ENCODE assay signal across 23 cellular contexts in the genomic region with DNA sequence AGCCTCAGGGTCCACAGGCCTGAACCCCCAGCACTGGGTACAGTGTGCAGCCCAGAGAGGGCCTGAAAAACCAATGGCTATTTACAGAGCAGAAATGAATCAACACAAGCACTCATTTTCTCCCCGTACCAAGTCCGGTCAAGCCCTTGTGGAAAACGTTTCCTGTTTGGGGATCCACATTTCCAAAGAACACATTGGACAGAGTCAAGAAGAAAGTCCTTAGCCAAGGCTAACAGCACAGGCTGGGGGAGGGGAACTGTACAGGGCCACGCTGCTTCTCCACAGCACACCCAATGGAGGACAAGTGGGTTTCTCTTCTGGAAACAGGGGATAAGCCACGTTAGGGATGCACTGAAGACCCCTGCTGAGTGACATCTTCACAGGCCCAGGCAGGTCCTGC.
"Had no signal": no experiment of that assay in that cellular context is flagged by ENCODE, and none has a peak within 500 bp of the region (broad histone marks: within the 10 kb centered on the region; RNA-seq: fewer than 3 reads in every experiment).

No MANE protein-coding gene starts in this region.

- H3K36me3 Mint-ChIP-seq: activated CD4-positive, alpha-beta memory T cell treated with anti-CD3 and anti-CD28 coated beads for 36 hours; mesothelial cell of epicardium; naive B cell had no signal

- H3K27me3 Mint-ChIP-seq: activated CD4-positive, alpha-beta T cell treated with anti-CD3 and anti-CD28 coated beads, Interleukin-2, amount 10 ng/mL, durations not matched to agents 24 days and 14 days had no signal

- H3K4me1 ChIP-seq: uterus had no signal

- H3K9me3 Mint-ChIP-seq: activated CD4-positive, alpha-beta memory T cell treated with anti-CD3 and anti-CD28 coated beads for 36 hours; activated CD4-positive, alpha-beta T cell treated with anti-CD3 and anti-CD28 coated beads, Interleukin-2, amount 10 ng/mL, durations not matched to agents 24 days and 14 days; activated T-helper 1 cell treated with anti-CD3 and anti-CD28 coated beads, Interleukin-12 subunit alpha, Interleukin-12 subunit beta, Interleukin-2, Interleukin-4 antibody, amounts not matched to agents 30 ng/mL and 10 ng/mL and 1 ng/mL, durations not matched to agents 14 hours and 24 hours and 36 hours; effector memory CD8-positive, alpha-beta T cell; mesothelial cell of epicardium; naive B cell had no signal

- H3K27ac Mint-ChIP-seq: activated CD4-positive, alpha-beta memory T cell treated with anti-CD3 and anti-CD28 coated beads for 36 hours; activated CD4-positive, alpha-beta T cell treated with anti-CD3 and anti-CD28 coated beads, Interleukin-2, amount 10 ng/mL, durations not matched to agents 24 days and 14 days; activated T-helper 1 cell treated with anti-CD3 and anti-CD28 coated beads, Interleukin-12 subunit alpha, Interleukin-12 subunit beta, Interleukin-2, Interleukin-4 antibody, amounts not matched to agents 30 ng/mL and 10 ng/mL and 1 ng/mL, durations not matched to agents 14 hours and 24 hours and 36 hours; effector memory CD8-positive, alpha-beta T cell; mesothelial cell of epicardium had no signal

- H3K4me3 ChIP-seq: right lobe of liver, testis, uterus had no signal

- ATAC-seq: effector memory CD8-positive, alpha-beta T cell; right lobe of liver; stimulated activated naive CD8-positive, alpha-beta T cell treated with anti-CD3 and anti-CD28 coated beads, Interleukin-15, Interleukin-2, amounts not matched to agents 100 U/mL and 50 U/mL, for 24 hours had no signal

- H3K27ac ChIP-seq: brain microvascular endothelial cell, right lobe of liver, testis, uterus had no signal

- H3K4me1 Mint-ChIP-seq: activated CD4-positive, alpha-beta T cell treated with anti-CD3 and anti-CD28 coated beads, Interleukin-2, amount 10 ng/mL, durations not matched to agents 24 days and 14 days; mesothelial cell of epicardium; naive B cell had no signal

- H3K36me3 ChIP-seq: brain microvascular endothelial cell, right lobe of liver, uterus had no signal

- H3K9me3 ChIP-seq: right lobe of liver, testis, uterus had no signal

- DNase-seq: activated CD4-positive, alpha-beta memory T cell treated with anti-CD3 and anti-CD28 coated beads for 36 hours; activated CD4-positive, alpha-beta T cell treated with anti-CD3 and anti-CD28 coated beads, Interleukin-2, amount 10 ng/mL, durations not matched to agents 24 days and 14 days; activated CD4-positive, CD25-positive, alpha-beta regulatory T cell treated with anti-CD3 and anti-CD28 coated beads, Interleukin-2, amount 50 U/mL, for 72 hours; activated gamma-delta T cell treated with Interleukin-2 at 50 U/mL for 16 hours; activated naive CD4-positive, alpha-beta T cell treated with anti-CD3 and anti-CD28 coated beads, Interleukin-2, amount 50 U/mL, for 16 hours; activated T-cell treated with anti-CD3 and anti-CD28 coated beads, Interleukin-2, amount 50 U/mL, for 1 hour; amniotic stem cell; brain microvascular endothelial cell; caudate nucleus; cortex of kidney; effector memory CD8-positive, alpha-beta T cell; foreskin fibroblast; naive B cell; nucleus accumbens; right lobe of liver; stimulated activated CD4-positive, alpha-beta T cell treated with anti-CD3 and anti-CD28 coated beads, Interleukin-4, amount 100 ng/mL, for 1 hour; stimulated activated naive CD8-positive, alpha-beta T cell treated with anti-CD3 and anti-CD28 coated beads, Interleukin-15, Interleukin-2, amounts not matched to agents 100 U/mL and 50 U/mL, for 24 hours; T-helper 2 cell; testis; trophoblast cell; uterus had no signal

- H3K27me3 ChIP-seq: brain microvascular endothelial cell, right lobe of liver, testis, uterus had no signal

- H3K4me3 Mint-ChIP-seq: activated CD4-positive, alpha-beta memory T cell treated with anti-CD3 and anti-CD28 coated beads for 36 hours; activated CD4-positive, alpha-beta T cell treated with anti-CD3 and anti-CD28 coated beads, Interleukin-2, amount 10 ng/mL, durations not matched to agents 24 days and 14 days; activated T-helper 1 cell treated with anti-CD3 and anti-CD28 coated beads, Interleukin-12 subunit alpha, Interleukin-12 subunit beta, Interleukin-2, Interleukin-4 antibody, amounts not matched to agents 30 ng/mL and 10 ng/mL and 1 ng/mL, durations not matched to agents 14 hours and 24 hours and 36 hours; effector memory CD8-positive, alpha-beta T cell; mesothelial cell of epicardium had no signal
